ENCODE assay signal across 22 cellular contexts in genomic region chr1:200967693-200968468, GRCh38.
"Had no signal": no experiment of that assay in that cellular context is flagged by ENCODE, and none has a peak within 500 bp of the region (broad histone marks: within the 10 kb centered on the region; RNA-seq: fewer than 3 reads in every experiment).

No MANE protein-coding gene starts in this region.

- H3K27ac Mint-ChIP-seq: activated CD4-positive, alpha-beta memory T cell treated with anti-CD3 and anti-CD28 coated beads, Interleukin-2, amount 10 ng/mL, durations not matched to agents 7 days and 5 days; activated T-helper 1 cell treated with anti-CD3 and anti-CD28 coated beads, Interleukin-12 subunit alpha, Interleukin-12 subunit beta, Interleukin-2, Interleukin-4 antibody, amounts not matched to agents 30 ng/mL and 10 ng/mL and 1 ng/mL, durations not matched to agents 14 hours and 24 hours and 36 hours; mesothelial cell of epicardium; stimulated activated naive B cell treated with anti-CD40 and anti-IgM and Interleukin-4, amounts not matched to agents 10 μg/mL and 1 μg/mL and 100 μg/mL, for 72 hours had no signal

- DNase-seq: activated CD4-positive, alpha-beta memory T cell treated with anti-CD3 and anti-CD28 coated beads, Interleukin-2, amount 10 ng/mL, durations not matched to agents 7 days and 5 days; activated CD4-positive, alpha-beta T cell treated with anti-CD3 and anti-CD28 coated beads for 48 hours; activated CD4-positive, CD25-positive, alpha-beta regulatory T cell; activated gamma-delta T cell; activated naive CD4-positive, alpha-beta T cell treated with anti-CD3 and anti-CD28 coated beads, Interleukin-2, amount 50 U/mL, for 16 hours; aorta; brain microvascular endothelial cell; caudate nucleus; effector CD8-positive, alpha-beta T cell; erythroblast; foreskin fibroblast; left ventricle myocardium inferior; mammary epithelial cell; occipital lobe; sigmoid colon; stimulated activated CD4-positive, alpha-beta T cell treated with anti-CD3 and anti-CD28 coated beads, Interleukin-2, amount 100 ng/mL, for 48 hours; stimulated activated CD8-positive, alpha-beta memory T cell treated with anti-CD3 and anti-CD28 coated beads, Interleukin-4, amount 100 ng/mL, for 48 hours; stimulated activated naive B cell treated with anti-CD40 and anti-IgM and Interleukin-4, amounts not matched to agents 10 μg/mL and 1 μg/mL and 100 μg/mL, for 72 hours; testis; trophoblast cell had no signal

- ATAC-seq: stimulated activated naive B cell treated with anti-CD40 and anti-IgM and Interleukin-4, amounts not matched to agents 10 μg/mL and 1 μg/mL and 100 μg/mL, for 72 hours had no signal

- H3K27me3 Mint-ChIP-seq: stimulated activated naive B cell treated with anti-CD40 and anti-IgM and Interleukin-4, amounts not matched to agents 10 μg/mL and 1 μg/mL and 100 μg/mL, for 72 hours had no signal

- H3K4me3 Mint-ChIP-seq: activated CD4-positive, alpha-beta memory T cell treated with anti-CD3 and anti-CD28 coated beads, Interleukin-2, amount 10 ng/mL, durations not matched to agents 7 days and 5 days; activated T-helper 1 cell treated with anti-CD3 and anti-CD28 coated beads, Interleukin-12 subunit alpha, Interleukin-12 subunit beta, Interleukin-2, Interleukin-4 antibody, amounts not matched to agents 30 ng/mL and 10 ng/mL and 1 ng/mL, durations not matched to agents 14 hours and 24 hours and 36 hours; mesothelial cell of epicardium; stimulated activated naive B cell treated with anti-CD40 and anti-IgM and Interleukin-4, amounts not matched to agents 10 μg/mL and 1 μg/mL and 100 μg/mL, for 72 hours had no signal

- H3K9me3 Mint-ChIP-seq: activated CD4-positive, alpha-beta memory T cell treated with anti-CD3 and anti-CD28 coated beads, Interleukin-2, amount 10 ng/mL, durations not matched to agents 7 days and 5 days; activated T-helper 1 cell treated with anti-CD3 and anti-CD28 coated beads, Interleukin-12 subunit alpha, Interleukin-12 subunit beta, Interleukin-2, Interleukin-4 antibody, amounts not matched to agents 30 ng/mL and 10 ng/mL and 1 ng/mL, durations not matched to agents 14 hours and 24 hours and 36 hours; mesothelial cell of epicardium; stimulated activated naive B cell treated with anti-CD40 and anti-IgM and Interleukin-4, amounts not matched to agents 10 μg/mL and 1 μg/mL and 100 μg/mL, for 72 hours had no signal

- H3K36me3 Mint-ChIP-seq: mesothelial cell of epicardium had no signal

- H3K4me1 Mint-ChIP-seq: activated CD4-positive, alpha-beta memory T cell treated with anti-CD3 and anti-CD28 coated beads, Interleukin-2, amount 10 ng/mL, durations not matched to agents 7 days and 5 days had no signal
